3 cellular contexts compared by ENCODE assay signal in the genomic region with DNA sequence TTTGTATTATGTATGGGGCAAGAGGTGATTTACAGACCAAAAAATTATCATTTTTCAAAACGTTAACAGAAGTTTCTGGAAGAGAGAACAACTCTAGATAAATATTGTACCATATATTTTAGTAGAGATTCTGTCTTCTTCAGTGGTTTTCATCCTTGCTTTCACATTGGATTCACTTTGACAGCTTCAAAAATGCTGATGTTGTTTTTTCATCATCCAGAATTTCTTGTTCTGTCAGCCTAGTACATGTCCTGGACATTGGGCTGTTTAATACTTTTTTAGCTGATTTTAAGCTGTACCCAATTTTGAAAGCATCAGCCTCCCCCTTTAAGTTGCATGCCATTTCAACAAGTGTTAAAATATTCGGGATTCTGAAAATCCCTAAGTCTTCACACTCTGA.
A peak's percentile ranks its signal among the peaks of the same experiment; 100 is the strongest.
TF ChIP-seq lines count a peak whose summit lies in the region.

No MANE protein-coding gene starts in this region.

TF ChIP-seq in HepG2, 621 proteins besides CTCF, POLR2A, EP300 and RAD21:
- TF ChIP-seq MAFF (IDR thresholded peaks at IDR 0.05; ENCODE audit: low read depth, low read length): peak; percentile 77
- TF ChIP-seq MAFK (conservative IDR thresholded peaks at IDR 0.05 in 1 of 2, IDR thresholded peaks at IDR 0.05 in 1 of 2; ENCODE audit: low read length in 2 of 2): peak; percentile 78 to 81
- no peak for TF ChIP-seq TRIM24 (CRISPR knock-in tag; IDR thresholded peaks at IDR 0.05)

TF ChIP-seq in A549, 52 proteins besides CTCF, POLR2A, EP300 and RAD21:
- TF ChIP-seq NPAS2 (CRISPR knock-in tag; IDR thresholded peaks at IDR 0.05; ENCODE audit: borderline replicate concordance) (no peak), NR3C1 (IDR thresholded peaks at IDR 0.05) (no peak), MAFK (IDR thresholded peaks at IDR 0.05; ENCODE audit: partially characterized antibody) (peak; percentile 69), EHMT2 (IDR thresholded peaks at IDR 0.05; ENCODE audit: low read depth) (no peak)

TF ChIP-seq in IMR-90, 13 proteins besides CTCF, POLR2A, EP300 and RAD21:
- TF ChIP-seq, protein P1, sequence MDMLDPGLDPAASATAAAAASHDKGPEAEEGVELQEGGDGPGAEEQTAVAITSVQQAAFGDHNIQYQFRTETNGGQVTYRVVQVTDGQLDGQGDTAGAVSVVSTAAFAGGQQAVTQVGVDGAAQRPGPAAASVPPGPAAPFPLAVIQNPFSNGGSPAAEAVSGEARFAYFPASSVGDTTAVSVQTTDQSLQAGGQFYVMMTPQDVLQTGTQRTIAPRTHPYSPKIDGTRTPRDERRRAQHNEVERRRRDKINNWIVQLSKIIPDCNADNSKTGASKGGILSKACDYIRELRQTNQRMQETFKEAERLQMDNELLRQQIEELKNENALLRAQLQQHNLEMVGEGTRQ (IDR thresholded peaks at IDR 0.05; ENCODE audit: low read depth, low read length): no peak
- TF ChIP-seq BHLHE40 (IDR thresholded peaks at IDR 0.05; ENCODE audit: low read depth, low read length): no peak
- no peak for TF ChIP-seq FOS (IDR thresholded peaks at IDR 0.05; ENCODE audit: low read depth, low read length)
- TF ChIP-seq RCOR1 (IDR thresholded peaks at IDR 0.05; ENCODE audit: insufficient replicate concordance, low read length): no peak
- TF ChIP-seq MAFK (IDR thresholded peaks at IDR 0.05; ENCODE audit: low read depth, low read length): peak; percentile 18; the same call in 1 of the 2 replicates
- TF ChIP-seq SMC3 (IDR thresholded peaks at IDR 0.05; ENCODE audit: low read depth, low read length): no peak
